Comparison of ENCODE assay signal across 22 cellular contexts in genomic region chr4:92021203-92021602, GRCh38.
DNase-seq lines count a peak whose midpoint lies in the region; ATAC-seq, FAIRE-seq and TF ChIP-seq lines count a peak whose summit lies in the region.
"Had no signal": no experiment of that assay in that cellular context is flagged by ENCODE, and none has a peak within 500 bp of the region (broad histone marks: within the 10 kb centered on the region; RNA-seq: fewer than 3 reads in every experiment).

No MANE protein-coding gene starts in this region.

- peak overlapping the region; percentile 30 for H3K4me3 ChIP-seq in endodermal cell (ENCODE audit: low read length)
- no peak overlapping the region for H3K4me3 ChIP-seq in small intestine (ENCODE audit: low read depth in 1 of 2, low read length in 2 of 2)
- H3K4me3 ChIP-seq: A549; BLaER1 treated with 17β-estradiol and CSF1 and Interleukin-3, amounts not matched to agents 10 nM and 100 nM had no signal

- no peak overlapping the region for H3K9ac ChIP-seq in endodermal cell (ENCODE audit: extremely low read depth, low read length, poor library complexity, severe bottlenecking)
- H3K9ac ChIP-seq: BLaER1 treated with 17β-estradiol and CSF1 and Interleukin-3, amounts not matched to agents 10 nM and 100 nM had no signal

- H3K9me3 ChIP-seq in endodermal cell (ENCODE audit: control insufficient read depth, low read length) (peaks cover 52% of the 10 kb centered on the region), small intestine (ENCODE audit: control insufficient read depth, low read depth) (no peaks in the 10 kb centered on the region)
- H3K9me3 ChIP-seq: A549; BLaER1 treated with 17β-estradiol and CSF1 and Interleukin-3, amounts not matched to agents 10 nM and 100 nM had no signal

- H3K27ac ChIP-seq in endodermal cell (ENCODE audit: low read depth, low read length): no peak overlapping the region
- H3K27ac ChIP-seq in small intestine (ENCODE audit: low read depth in 1 of 2, low read length in 1 of 2): no peak overlapping the region
- H3K27ac ChIP-seq: 22Rv1; A549; BLaER1 treated with 17β-estradiol and CSF1 and Interleukin-3, amounts not matched to agents 10 nM and 100 nM; C4-2B had no signal

- H3K4me3 Mint-ChIP-seq in endodermal cell: no peak overlapping the region
- no peak overlapping the region for H3K4me3 Mint-ChIP-seq in naive thymus-derived CD8-positive, alpha-beta T cell
- no peak overlapping the region for H3K4me3 Mint-ChIP-seq in activated T-cell treated with anti-CD3 and anti-CD28 coated beads, Interleukin-2, amount 50 U/mL, for 24 hours
- H3K4me3 Mint-ChIP-seq: B cell; CD4-positive, alpha-beta T cell; CD8-positive, alpha-beta T cell had no signal

- no peak overlapping the region for H3K27ac Mint-ChIP-seq in endodermal cell
- no peak overlapping the region for H3K27ac Mint-ChIP-seq in naive thymus-derived CD8-positive, alpha-beta T cell
- no peak overlapping the region for H3K27ac Mint-ChIP-seq in activated T-cell treated with anti-CD3 and anti-CD28 coated beads, Interleukin-2, amount 50 U/mL, for 24 hours
- H3K27ac Mint-ChIP-seq: B cell; CD4-positive, alpha-beta T cell; CD8-positive, alpha-beta T cell had no signal

- peaks cover 3% of the 10 kb centered on the region for H3K4me1 ChIP-seq in endodermal cell (ENCODE audit: control insufficient read depth, insufficient read depth, low read length)
- H3K4me1 ChIP-seq in small intestine (ENCODE audit: control insufficient read depth in 2 of 2, insufficient read depth in 1 of 2, low read depth in 1 of 2, low read length in 1 of 2): no peaks in the 10 kb centered on the region
- H3K4me1 ChIP-seq: A549, Caco-2 had no signal

- H3K27me3 Mint-ChIP-seq in endodermal cell (ENCODE audit: insufficient read depth): peaks cover 32% of the 10 kb centered on the region
- H3K27me3 Mint-ChIP-seq in naive thymus-derived CD8-positive, alpha-beta T cell: no peaks in the 10 kb centered on the region
- H3K27me3 Mint-ChIP-seq in activated T-cell treated with anti-CD3 and anti-CD28 coated beads, Interleukin-2, amount 50 U/mL, for 24 hours: no peaks in the 10 kb centered on the region
- H3K27me3 Mint-ChIP-seq: B cell; CD4-positive, alpha-beta T cell had no signal

- peaks cover 16% of the 10 kb centered on the region for H3K4me1 Mint-ChIP-seq in endodermal cell
- H3K4me1 Mint-ChIP-seq in naive thymus-derived CD8-positive, alpha-beta T cell: no peaks in the 10 kb centered on the region
- no peaks in the 10 kb centered on the region for H3K4me1 Mint-ChIP-seq in activated T-cell treated with anti-CD3 and anti-CD28 coated beads, Interleukin-2, amount 50 U/mL, for 24 hours (ENCODE audit: low read depth)
- H3K4me1 Mint-ChIP-seq: B cell had no signal

- no peak for TF ChIP-seq CTCF in endodermal cell (conservative IDR thresholded peaks at IDR 0.05)

- H3K36me3 Mint-ChIP-seq in endodermal cell (ENCODE audit: low read depth): peaks cover 32% of the 10 kb centered on the region
- H3K36me3 Mint-ChIP-seq in naive thymus-derived CD8-positive, alpha-beta T cell: no peaks in the 10 kb centered on the region
- H3K36me3 Mint-ChIP-seq in activated T-cell treated with anti-CD3 and anti-CD28 coated beads, Interleukin-2, amount 50 U/mL, for 24 hours (ENCODE audit: low read depth): no peaks in the 10 kb centered on the region
- H3K36me3 Mint-ChIP-seq: CD8-positive, alpha-beta T cell had no signal

- FAIRE-seq in small intestine (lab: Jason Lieb, UNC): no peak
- FAIRE-seq: A549, D721Med, G401.6, GM12891, GM19239 had no signal

- H3K9me3 Mint-ChIP-seq in endodermal cell: peaks cover 47% of the 10 kb centered on the region
- peaks cover 4 to 19% (median 10%) of the 10 kb centered on the region in 9 donors for H3K9me3 Mint-ChIP-seq in naive thymus-derived CD8-positive, alpha-beta T cell
- H3K9me3 Mint-ChIP-seq in activated T-cell treated with anti-CD3 and anti-CD28 coated beads, Interleukin-2, amount 50 U/mL, for 24 hours: peaks cover 18% of the 10 kb centered on the region

- no peaks in the 10 kb centered on the region for H3K36me3 ChIP-seq in endodermal cell (ENCODE audit: control insufficient read depth, insufficient read depth, low read length)
- H3K36me3 ChIP-seq in small intestine (ENCODE audit: control insufficient read depth in 2 of 2, insufficient read depth in 2 of 2, low read length in 2 of 2): no peaks in the 10 kb centered on the region
- H3K36me3 ChIP-seq: BLaER1 treated with 17β-estradiol and CSF1 and Interleukin-3, amounts not matched to agents 10 nM and 100 nM had no signal

- DNase-seq in DMS53 (lab: John Stamatoyannopoulos, UW) (peak; percentile 23), DMS53 treated with DMSO at 0.1 percent for 48 hours (lab: John Stamatoyannopoulos, UW; ENCODE audit: unreplicated experiment) (no peak), endodermal cell (no peak), small intestine (peak; percentile 26)
- DNase-seq in naive thymus-derived CD8-positive, alpha-beta T cell: no peak
- DNase-seq in activated T-cell treated with anti-CD3 and anti-CD28 coated beads, Interleukin-2, amount 50 U/mL, for 24 hours: no peak
- DNase-seq: AML-193; Caco-2; Calu3; CD4-positive, alpha-beta T cell; CD8-positive, alpha-beta T cell; DMS79 treated with DMSO at 0.1 percent for 48 hours; GF-D8 had no signal

- ATAC-seq in naive thymus-derived CD8-positive, alpha-beta T cell: no peak
- ATAC-seq: A549; CD8-positive, alpha-beta T cell had no signal

- 85% methylated on average over 1 of the region's 1 CpG; no CpG with 5 or more reads in 1 of the 2 experiments for WGBS in endodermal cell (ENCODE audit: insufficient coverage in 1 of 2, insufficient read length in 1 of 2), 2 experiments
- 38 to 72% (median 63%) methylated on average over 1 of the region's 1 CpG for WGBS in small intestine, 3 donors

- H3K27me3 ChIP-seq in endodermal cell (ENCODE audit: control insufficient read depth, insufficient read depth, low read length, poor library complexity, severe bottlenecking): no peaks in the 10 kb centered on the region
- H3K27me3 ChIP-seq in small intestine (ENCODE audit: control insufficient read depth in 2 of 2, insufficient read depth in 2 of 2, low read length in 2 of 2): no peaks in the 10 kb centered on the region
- H3K27me3 ChIP-seq: BLaER1 treated with 17β-estradiol and CSF1 and Interleukin-3, amounts not matched to agents 10 nM and 100 nM had no signal

- POLR2A ChIA-PET in naive thymus-derived CD8-positive, alpha-beta T cell (lab: Charles Lee): no interaction called here

Comparison
In these comparisons a context has a peak if more than half of its experiments do, and no peak if none do; other contexts are left out.
1. DNase-seq: peak in DMS53 (single experiment) and small intestine (single experiment); none in DMS53 treated with DMSO at 0.1 percent for 48 hours (single experiment), endodermal cell (single experiment), naive thymus-derived CD8-positive, alpha-beta T cell (0 of 10) and activated T-cell treated with anti-CD3 and anti-CD28 coated beads, Interleukin-2, amount 50 U/mL, for 24 hours (single experiment).